In the genomic region with DNA sequence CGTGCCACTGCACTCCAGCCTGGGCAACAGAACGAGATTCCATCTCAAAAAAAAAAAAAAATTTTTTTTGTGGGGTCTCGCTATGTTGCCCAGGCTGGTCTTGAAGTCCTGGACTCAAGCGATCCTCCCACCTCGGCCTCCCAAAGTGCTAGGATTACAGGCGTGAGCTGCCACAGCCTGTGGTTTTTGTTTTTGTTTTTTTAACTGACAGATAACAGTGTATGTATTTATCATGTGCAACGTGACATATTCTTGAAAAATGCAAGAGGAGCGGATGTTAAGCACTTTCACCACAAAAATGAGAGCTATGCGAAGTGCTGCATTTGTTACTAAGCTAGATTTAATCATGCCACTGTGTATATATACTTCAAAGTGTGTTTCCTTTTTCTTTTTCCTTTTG, we compare ENCODE assay signal across 12 cellular contexts. TPM values are rescaled to one million over a fixed set of nuclear protein-coding genes. Genes with fewer than 3 reads are reported as not detected.
A peak's percentile ranks its signal among the peaks of the same experiment; 100 is the strongest.
DNase-seq lines count a peak whose midpoint lies in the region; ATAC-seq and TF ChIP-seq lines count a peak whose summit lies in the region.
"Had no signal": no experiment of that assay in that cellular context is flagged by ENCODE, and none has a peak within 500 bp of the region (broad histone marks: within the 10 kb centered on the region; RNA-seq: fewer than 3 reads in every experiment).

No MANE protein-coding gene starts in this region.

- no peaks in the 10 kb centered on the region for H3K36me3 ChIP-seq in upper lobe of right lung

- H3K27ac Mint-ChIP-seq in stimulated activated naive CD8-positive, alpha-beta T cell treated with anti-CD3 and anti-CD28 coated beads, Interleukin-15, Interleukin-2, amounts not matched to agents 100 ng/mL and 50 ng/mL, for 24 hours = peak overlapping the region; percentile 18
- H3K27ac Mint-ChIP-seq in stimulated activated naive CD8-positive, alpha-beta T cell treated with anti-CD3 and anti-CD28 coated beads, Interleukin-15, amount 100 ng/mL, for 72 hours = no peak overlapping the region
- no peak overlapping the region for H3K27ac Mint-ChIP-seq in activated T-helper 17 cell treated with anti-CD3 and anti-CD28 coated beads, Interleukin-2, amount 50 U/mL, for 72 hours
- peak overlapping the region in 4 of 6 donors; percentile 48 to 60 (median 52) for H3K27ac Mint-ChIP-seq in immature natural killer cell

- H3K4me3 Mint-ChIP-seq in stimulated activated naive CD8-positive, alpha-beta T cell treated with anti-CD3 and anti-CD28 coated beads, Interleukin-15, Interleukin-2, amounts not matched to agents 100 ng/mL and 50 ng/mL, for 24 hours = no peak overlapping the region
- no peak overlapping the region for H3K4me3 Mint-ChIP-seq in stimulated activated naive CD8-positive, alpha-beta T cell treated with anti-CD3 and anti-CD28 coated beads, Interleukin-15, amount 100 ng/mL, for 72 hours
- peak overlapping the region; percentile 32 for H3K4me3 Mint-ChIP-seq in activated T-helper 17 cell treated with anti-CD3 and anti-CD28 coated beads, Interleukin-2, amount 50 U/mL, for 72 hours
- H3K4me3 Mint-ChIP-seq in immature natural killer cell = peak overlapping the region in 2 of 5 donors; percentile 46 to 52

- no peaks in the 10 kb centered on the region for H3K27me3 Mint-ChIP-seq in stimulated activated naive CD8-positive, alpha-beta T cell treated with anti-CD3 and anti-CD28 coated beads, Interleukin-15, Interleukin-2, amounts not matched to agents 100 ng/mL and 50 ng/mL, for 24 hours
- H3K27me3 Mint-ChIP-seq in stimulated activated naive CD8-positive, alpha-beta T cell treated with anti-CD3 and anti-CD28 coated beads, Interleukin-15, amount 100 ng/mL, for 72 hours = no peaks in the 10 kb centered on the region
- H3K27me3 Mint-ChIP-seq in activated T-helper 17 cell treated with anti-CD3 and anti-CD28 coated beads, Interleukin-2, amount 50 U/mL, for 72 hours = no peaks in the 10 kb centered on the region
- peaks cover 0 to 11% (median 0%) of the 10 kb centered on the region in 3 donors for H3K27me3 Mint-ChIP-seq in immature natural killer cell (ENCODE audit: low read depth in 3 of 3)
- H3K27me3 Mint-ChIP-seq: CD4-positive, alpha-beta memory T cell had no signal

- peaks cover 30% of the 10 kb centered on the region for H3K4me1 ChIP-seq in upper lobe of right lung

- ATAC-seq in stimulated activated naive CD8-positive, alpha-beta T cell treated with anti-CD3 and anti-CD28 coated beads, Interleukin-15, amount 100 ng/mL, for 72 hours = no peak
- ATAC-seq in activated T-helper 17 cell treated with anti-CD3 and anti-CD28 coated beads, Interleukin-2, amount 50 U/mL, for 72 hours (replicated peaks) = no peak
- ATAC-seq in upper lobe of right lung (peak; percentile 16), HG02623 (IDR thresholded peaks at IDR 0.05; ENCODE audit: unreplicated experiment) (no peak)
- ATAC-seq: left ventricle myocardium superior had no signal

- H3K27ac ChIP-seq in upper lobe of right lung (peak overlapping the region; percentile 63), coronary artery (no peak overlapping the region)
- H3K27ac ChIP-seq: SK-N-MC had no signal

- DNase-seq in stimulated activated naive CD8-positive, alpha-beta T cell treated with anti-CD3 and anti-CD28 coated beads, Interleukin-15, amount 100 ng/mL, for 72 hours = no peak
- DNase-seq in immature natural killer cell (peak in 1 of 3 donors; percentile 23), upper lobe of right lung (no peak), coronary artery (ENCODE audit: low spot score) (no peak), SHP77 (lab: John Stamatoyannopoulos, UW) (no peak)
- DNase-seq: CD4-positive, alpha-beta memory T cell; left ventricle myocardium superior; stimulated activated CD4-positive, alpha-beta T cell treated with anti-CD3 and anti-CD28 coated beads, Interleukin-12 subunit alpha, Interleukin-12 subunit beta, amount 100 ng/mL, for 4 hours had no signal

- no peaks in the 10 kb centered on the region for H3K9me3 Mint-ChIP-seq in stimulated activated naive CD8-positive, alpha-beta T cell treated with anti-CD3 and anti-CD28 coated beads, Interleukin-15, Interleukin-2, amounts not matched to agents 100 ng/mL and 50 ng/mL, for 24 hours
- H3K9me3 Mint-ChIP-seq in stimulated activated naive CD8-positive, alpha-beta T cell treated with anti-CD3 and anti-CD28 coated beads, Interleukin-15, amount 100 ng/mL, for 72 hours = no peaks in the 10 kb centered on the region
- H3K9me3 Mint-ChIP-seq in activated T-helper 17 cell treated with anti-CD3 and anti-CD28 coated beads, Interleukin-2, amount 50 U/mL, for 72 hours = no peaks in the 10 kb centered on the region
- H3K9me3 Mint-ChIP-seq in immature natural killer cell = no peaks in the 10 kb centered on the region
- H3K9me3 Mint-ChIP-seq: CD4-positive, alpha-beta memory T cell had no signal

- H3K27me3 ChIP-seq in upper lobe of right lung = no peaks in the 10 kb centered on the region

- no peak for TF ChIP-seq CTCF in upper lobe of right lung (IDR thresholded peaks at IDR 0.05)
- no peak for TF ChIP-seq CTCF in coronary artery (IDR thresholded peaks at IDR 0.05)

- peaks cover 22% of the 10 kb centered on the region for H3K36me3 Mint-ChIP-seq in stimulated activated naive CD8-positive, alpha-beta T cell treated with anti-CD3 and anti-CD28 coated beads, Interleukin-15, Interleukin-2, amounts not matched to agents 100 ng/mL and 50 ng/mL, for 24 hours (ENCODE audit: low read depth)
- H3K36me3 Mint-ChIP-seq in activated T-helper 17 cell treated with anti-CD3 and anti-CD28 coated beads, Interleukin-2, amount 50 U/mL, for 72 hours (ENCODE audit: low read depth) = peaks cover 59% of the 10 kb centered on the region
- H3K36me3 Mint-ChIP-seq in immature natural killer cell = peaks cover 0 to 7% (median 0%) of the 10 kb centered on the region in 3 donors

- intact Hi-C loops in upper lobe of right lung (cut with DNase I) = no loop called here

- H3K4me1 Mint-ChIP-seq in stimulated activated naive CD8-positive, alpha-beta T cell treated with anti-CD3 and anti-CD28 coated beads, Interleukin-15, Interleukin-2, amounts not matched to agents 100 ng/mL and 50 ng/mL, for 24 hours (ENCODE audit: low read depth) = peaks cover 55% of the 10 kb centered on the region
- peaks cover 51% of the 10 kb centered on the region for H3K4me1 Mint-ChIP-seq in stimulated activated naive CD8-positive, alpha-beta T cell treated with anti-CD3 and anti-CD28 coated beads, Interleukin-15, amount 100 ng/mL, for 72 hours
- H3K4me1 Mint-ChIP-seq in activated T-helper 17 cell treated with anti-CD3 and anti-CD28 coated beads, Interleukin-2, amount 50 U/mL, for 72 hours = peaks cover 24% of the 10 kb centered on the region
- peaks cover 43 to 47% of the 10 kb centered on the region in 2 donors for H3K4me1 Mint-ChIP-seq in immature natural killer cell

- H3K4me3 ChIP-seq in upper lobe of right lung (no peak overlapping the region), coronary artery (no peak overlapping the region)
- H3K4me3 ChIP-seq: SK-N-MC had no signal

- H3K9me3 ChIP-seq in upper lobe of right lung = no peaks in the 10 kb centered on the region

RNA-seq across cellular contexts. Expression of gene ARHGEF18, which starts 49.0 kb away (rescaled TPM):
- 10 to 100 TPM; 47.8 to 58.6 TPM for total RNA-seq in activated T-helper 17 cell treated with anti-CD3 and anti-CD28 coated beads, Interleukin-2, amount 50 U/mL, for 72 hours
- polyA plus RNA-seq in immature natural killer cell = 1 to 10 TPM in 2 of 3 donors, under 1 TPM in 1; 0.86 to 7.8 (median 1.2) TPM
- total RNA-seq in upper lobe of right lung = 50.4 TPM

Comparison
In these comparisons a context has a peak if more than half of its experiments do, and no peak if none do; other contexts are left out.
1. H3K27ac Mint-ChIP-seq: peak in stimulated activated naive CD8-positive, alpha-beta T cell treated with anti-CD3 and anti-CD28 coated beads, Interleukin-15, Interleukin-2, amounts not matched to agents 100 ng/mL and 50 ng/mL, for 24 hours (single experiment) and immature natural killer cell (4 of 6); none in stimulated activated naive CD8-positive, alpha-beta T cell treated with anti-CD3 and anti-CD28 coated beads, Interleukin-15, amount 100 ng/mL, for 72 hours (0 of 2) and activated T-helper 17 cell treated with anti-CD3 and anti-CD28 coated beads, Interleukin-2, amount 50 U/mL, for 72 hours (single experiment).